In genomic region chr19:45147835-45148676, GRCh38 we compare ENCODE assay signal across 12 cellular contexts. TPM values are rescaled to one million over a fixed set of nuclear protein-coding genes. Genes with fewer than 3 reads are reported as not detected.
"Had no signal": no experiment of that assay in that cellular context is flagged by ENCODE, and none has a peak within 500 bp of the region (broad histone marks: within the 10 kb centered on the region; RNA-seq: fewer than 3 reads in every experiment).

No MANE protein-coding gene starts in this region.

- H3K4me3 Mint-ChIP-seq: activated naive CD4-positive, alpha-beta T cell treated with anti-CD3 and anti-CD28 coated beads, Interleukin-2, amount 10 ng/mL, durations not matched to agents 7 days and 5 days; effector memory CD8-positive, alpha-beta T cell; stimulated activated naive CD8-positive, alpha-beta T cell treated with anti-CD3 and anti-CD28 coated beads, Interleukin-15, amount 100 ng/mL, for 72 hours had no signal

- H3K9me3 ChIP-seq: gastroesophageal sphincter, pancreas, testis had no signal

- H3K27me3 Mint-ChIP-seq: effector memory CD8-positive, alpha-beta T cell had no signal

- H3K4me3 ChIP-seq: gastroesophageal sphincter, pancreas, testis had no signal

- H3K27ac Mint-ChIP-seq: activated naive CD4-positive, alpha-beta T cell treated with anti-CD3 and anti-CD28 coated beads, Interleukin-2, amount 10 ng/mL, durations not matched to agents 7 days and 5 days had no signal

- ATAC-seq: effector memory CD8-positive, alpha-beta T cell; gastroesophageal sphincter; pancreas; stimulated activated naive CD8-positive, alpha-beta T cell treated with anti-CD3 and anti-CD28 coated beads, Interleukin-15, amount 100 ng/mL, for 72 hours had no signal

- H3K9me3 Mint-ChIP-seq: activated naive CD4-positive, alpha-beta T cell treated with anti-CD3 and anti-CD28 coated beads, Interleukin-2, amount 10 ng/mL, durations not matched to agents 7 days and 5 days; effector memory CD8-positive, alpha-beta T cell had no signal

- H3K27me3 ChIP-seq: testis had no signal

- DNase-seq: activated CD4-positive, alpha-beta T cell treated with anti-CD3 and anti-CD28 coated beads for 48 hours; activated naive CD4-positive, alpha-beta T cell treated with anti-CD3 and anti-CD28 coated beads, Interleukin-2, amount 10 ng/mL, durations not matched to agents 7 days and 5 days; cortex of kidney; effector memory CD8-positive, alpha-beta T cell; stimulated activated CD4-positive, alpha-beta T cell treated with anti-CD3 and anti-CD28 coated beads, Interleukin-4, amount 100 ng/mL, for 4 hours; stimulated activated naive CD8-positive, alpha-beta T cell treated with anti-CD3 and anti-CD28 coated beads, Interleukin-15, amount 100 ng/mL, for 72 hours; T1000; testis had no signal

- H3K27ac ChIP-seq: gastroesophageal sphincter, pancreas, testis had no signal

RNA-seq across cellular contexts. Expression of gene NKPD1, which starts 12.7 kb away (rescaled TPM):
- total RNA-seq: epithelial cell of proximal tubule, skeletal muscle tissue had no signal
